Comparison of ENCODE assay signal across 19 cellular contexts in the genomic region with DNA sequence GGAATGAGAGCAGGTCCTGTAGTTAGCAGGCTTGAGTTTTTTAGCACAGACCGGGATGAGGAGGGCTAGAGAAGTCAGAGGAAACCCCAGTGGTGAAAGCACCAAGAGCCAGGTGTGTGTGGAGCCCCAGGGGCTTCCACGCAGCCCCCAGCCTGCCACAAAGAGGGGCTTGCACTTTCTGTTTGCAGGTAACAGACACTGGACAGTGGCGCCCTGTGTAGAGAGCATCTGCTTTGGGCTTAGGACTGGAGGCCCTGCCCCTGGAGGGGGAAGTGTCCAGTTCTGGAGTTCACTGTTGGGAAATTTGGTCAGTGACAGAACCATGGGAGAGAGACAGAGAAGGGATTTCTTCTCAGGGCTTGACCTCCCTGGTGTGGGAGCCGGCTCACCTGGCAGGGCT. TPM values are rescaled to one million over a fixed set of nuclear protein-coding genes. Genes with fewer than 3 reads are reported as not detected.
DNase-seq lines count a peak whose midpoint lies in the region; ATAC-seq, FAIRE-seq and TF ChIP-seq lines count a peak whose summit lies in the region.
"Had no signal": no experiment of that assay in that cellular context is flagged by ENCODE, and none has a peak within 500 bp of the region (broad histone marks: within the 10 kb centered on the region; RNA-seq: fewer than 3 reads in every experiment).

No MANE protein-coding gene starts in this region.

- no peak overlapping the region for H3K4me3 ChIP-seq in A549
- H3K4me3 ChIP-seq in PC-3 (ENCODE audit: low read length): no peak overlapping the region

- H3K4me2 ChIP-seq in A549: no peak overlapping the region
- H3K4me2 ChIP-seq in PC-3 (ENCODE audit: low read length): no peak overlapping the region

- no peaks in the 10 kb centered on the region for H3K4me1 ChIP-seq in A549
- H3K4me1 ChIP-seq in PC-3 (ENCODE audit: insufficient read depth, low read length): no peaks in the 10 kb centered on the region

- no peaks in the 10 kb centered on the region for H3K9me2 ChIP-seq in PC-3 (replicated peaks; ENCODE audit: low read length)

- 79% methylated on average over 4 of the region's 4 CpGs for WGBS in A549 (ENCODE audit: missing lambda C conversion rate)

- no peaks in the 10 kb centered on the region for H3K9me3 Mint-ChIP-seq in nephron progenitor cell
- no peaks in the 10 kb centered on the region for H3K9me3 Mint-ChIP-seq in T-helper 2 cell treated with Interferon-gamma antibody and Interleukin-4, amounts not matched to agents 5 μg/mL and 100 μg/mL, for 36 hours
- H3K9me3 Mint-ChIP-seq: CD4-positive, CD25-positive, alpha-beta regulatory T cell had no signal

- H3K27ac ChIP-seq in A549 (no peak overlapping the region), PC-3 (ENCODE audit: low read length) (no peak overlapping the region), cingulate gyrus (ENCODE audit: low read depth, low read length) (peak overlapping the region; percentile 82)

- CTCF ChIA-PET in A549 (lab: Yijun Ruan, JAX) (no interaction called here), PC-3 (lab: Charles Lee) (no interaction called here)

- peaks cover 30% of the 10 kb centered on the region for H3K36me3 ChIP-seq in PC-3 (ENCODE audit: low read depth, low read length)

- POLR2A ChIA-PET in A549 (lab: Yijun Ruan, JAX) (no interaction called here), PC-3 (lab: Charles Lee; ENCODE audit: unreplicated experiment) (no interaction called here)

- H3K9me3 ChIP-seq in A549: no peaks in the 10 kb centered on the region
- H3K9me3 ChIP-seq in PC-3 (ENCODE audit: low read length): no peaks in the 10 kb centered on the region

- H2AFZ ChIP-seq in PC-3 (ENCODE audit: low read length): no peak overlapping the region

- no peak for TF ChIP-seq EP300 in A549 (IDR thresholded peaks at IDR 0.05)

- peaks cover 34% of the 10 kb centered on the region for H3K36me3 Mint-ChIP-seq in nephron progenitor cell (ENCODE audit: low read depth)
- H3K36me3 Mint-ChIP-seq in T-helper 2 cell treated with Interferon-gamma antibody and Interleukin-4, amounts not matched to agents 5 μg/mL and 100 μg/mL, for 36 hours (ENCODE audit: low read depth): peaks cover 29% of the 10 kb centered on the region

- H4K20me1 ChIP-seq in PC-3 (ENCODE audit: low read length): no peaks in the 10 kb centered on the region

- no peaks in the 10 kb centered on the region for H3K27me3 ChIP-seq in PC-3 (ENCODE audit: low read length)

- H3K79me2 ChIP-seq in PC-3 (ENCODE audit: low read length): no peaks in the 10 kb centered on the region

- TF ChIP-seq CTCF in A549 (IDR thresholded peaks at IDR 0.05) (no peak), PC-3 (conservative IDR thresholded peaks at IDR 0.05; ENCODE audit: low read depth, low read length) (no peak), nephron progenitor cell (IDR thresholded peaks at IDR 0.05) (no peak)

- ATAC-seq in A549 (peak; percentile 33 to 52; a peak in 4 of 6 replicates), PC-3 (0 out of 2 replicates have a peak, but pooled peaks have one; percentile 7), GM21360 (IDR thresholded peaks at IDR 0.05; ENCODE audit: unreplicated experiment) (no peak), HG02763 (IDR thresholded peaks at IDR 0.05; ENCODE audit: unreplicated experiment) (no peak)
- ATAC-seq: HCT116 had no signal

- no peak for TF ChIP-seq RAD21 in A549 (conservative IDR thresholded peaks at IDR 0.05 in 1 of 2, IDR thresholded peaks at IDR 0.05 in 1 of 2)

- no peak for TF ChIP-seq POLR2A in A549 (IDR thresholded peaks at IDR 0.05; ENCODE audit: low read length)

- BruUV-seq in PC-3 (replicated peaks; lab: Mats Ljungman, UMichigan): no TSS peak

- H3K9ac ChIP-seq in PC-3 (ENCODE audit: low read length): no peak overlapping the region

- intact Hi-C loops in PC-3 (cut with micrococcal nuclease): no loop called here

- peaks cover 3% of the 10 kb centered on the region for H3K27me3 Mint-ChIP-seq in nephron progenitor cell (ENCODE audit: low read depth, poor library complexity)
- H3K27me3 Mint-ChIP-seq in T-helper 2 cell treated with Interferon-gamma antibody and Interleukin-4, amounts not matched to agents 5 μg/mL and 100 μg/mL, for 36 hours (ENCODE audit: low read depth): peaks cover 3% of the 10 kb centered on the region
- H3K27me3 Mint-ChIP-seq: CD4-positive, CD25-positive, alpha-beta regulatory T cell had no signal

- no peak overlapping the region for H3K4me3 Mint-ChIP-seq in nephron progenitor cell
- no peak overlapping the region for H3K4me3 Mint-ChIP-seq in T-helper 2 cell treated with Interferon-gamma antibody and Interleukin-4, amounts not matched to agents 5 μg/mL and 100 μg/mL, for 36 hours

- no peak for FAIRE-seq in A549 (lab: Jason Lieb, UNC)
- FAIRE-seq: GM12892, GM19239, RCC 7860 had no signal

- peak overlapping the region; percentile 35 for H3K27ac Mint-ChIP-seq in nephron progenitor cell
- H3K27ac Mint-ChIP-seq in T-helper 2 cell treated with Interferon-gamma antibody and Interleukin-4, amounts not matched to agents 5 μg/mL and 100 μg/mL, for 36 hours: no peak overlapping the region

- H3F3A ChIP-seq in PC-3 (ENCODE audit: low read length, unreplicated experiment): no peaks in the 10 kb centered on the region

- DNase-seq in A549 (ENCODE audit: low read depth in 1 of 2, low spot score in 1 of 2) (no peak), PC-3 (no peak), nephron progenitor cell (no peak), dedifferentiated amniotic fluid mesenchymal stem cell (ENCODE audit: extremely low spot score) (no peak)
- no peak for DNase-seq in T-helper 2 cell treated with Interferon-gamma antibody and Interleukin-4, amounts not matched to agents 5 μg/mL and 100 μg/mL, for 36 hours (ENCODE audit: low spot score)
- DNase-seq: CD4-positive, CD25-positive, alpha-beta regulatory T cell; DMS79 treated with DMSO at 0.1 percent for 48 hours; GDM1; Kasumi-1; NCI-H1930; NCI-H510A treated with DMSO at 0.1 percent for 48 hours had no signal

- H3K4me1 Mint-ChIP-seq in nephron progenitor cell: no peaks in the 10 kb centered on the region
- H3K4me1 Mint-ChIP-seq in T-helper 2 cell treated with Interferon-gamma antibody and Interleukin-4, amounts not matched to agents 5 μg/mL and 100 μg/mL, for 36 hours (ENCODE audit: low read depth): no peaks in the 10 kb centered on the region
- H3K4me1 Mint-ChIP-seq: CD4-positive, CD25-positive, alpha-beta regulatory T cell had no signal

TF ChIP-seq in A549, 52 proteins besides CTCF, POLR2A, EP300 and RAD21 (continues in another document):
- TF ChIP-seq FOSL2 (IDR thresholded peaks at IDR 0.05): no peak
- TF ChIP-seq FOSL2 (CRISPR knock-in tag; IDR thresholded peaks at IDR 0.05): no peak
- no peak for TF ChIP-seq HOXB13 (CRISPR knock-in tag; IDR thresholded peaks at IDR 0.05; ENCODE audit: low read depth)
- no peak for TF ChIP-seq CHD2 (IDR thresholded peaks at IDR 0.05; ENCODE audit: low read length, partially characterized antibody)
- no peak for TF ChIP-seq HEYL (CRISPR knock-in tag; IDR thresholded peaks at IDR 0.05)
- TF ChIP-seq, protein P1, sequence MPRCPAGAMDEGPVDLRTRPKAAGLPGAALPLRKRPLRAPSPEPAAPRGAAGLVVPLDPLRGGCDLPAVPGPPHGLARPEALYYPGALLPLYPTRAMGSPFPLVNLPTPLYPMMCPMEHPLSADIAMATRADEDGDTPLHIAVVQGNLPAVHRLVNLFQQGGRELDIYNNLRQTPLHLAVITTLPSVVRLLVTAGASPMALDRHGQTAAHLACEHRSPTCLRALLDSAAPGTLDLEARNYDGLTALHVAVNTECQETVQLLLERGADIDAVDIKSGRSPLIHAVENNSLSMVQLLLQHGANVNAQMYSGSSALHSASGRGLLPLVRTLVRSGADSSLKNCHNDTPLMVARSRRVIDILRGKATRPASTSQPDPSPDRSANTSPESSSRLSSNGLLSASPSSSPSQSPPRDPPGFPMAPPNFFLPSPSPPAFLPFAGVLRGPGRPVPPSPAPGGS (IDR thresholded peaks at IDR 0.05): no peak
- TF ChIP-seq CBX8 (IDR thresholded peaks at IDR 0.05): no peak
- no peak for TF ChIP-seq BHLHE40 (IDR thresholded peaks at IDR 0.05; ENCODE audit: low read depth, low read length)
- TF ChIP-seq RARB (CRISPR knock-in tag; IDR thresholded peaks at IDR 0.05): no peak
- TF ChIP-seq, protein P2, sequence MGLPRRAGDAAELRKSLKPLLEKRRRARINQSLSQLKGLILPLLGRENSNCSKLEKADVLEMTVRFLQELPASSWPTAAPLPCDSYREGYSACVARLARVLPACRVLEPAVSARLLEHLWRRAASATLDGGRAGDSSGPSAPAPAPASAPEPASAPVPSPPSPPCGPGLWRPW (IDR thresholded peaks at IDR 0.05): no peak
- TF ChIP-seq, protein P3, sequence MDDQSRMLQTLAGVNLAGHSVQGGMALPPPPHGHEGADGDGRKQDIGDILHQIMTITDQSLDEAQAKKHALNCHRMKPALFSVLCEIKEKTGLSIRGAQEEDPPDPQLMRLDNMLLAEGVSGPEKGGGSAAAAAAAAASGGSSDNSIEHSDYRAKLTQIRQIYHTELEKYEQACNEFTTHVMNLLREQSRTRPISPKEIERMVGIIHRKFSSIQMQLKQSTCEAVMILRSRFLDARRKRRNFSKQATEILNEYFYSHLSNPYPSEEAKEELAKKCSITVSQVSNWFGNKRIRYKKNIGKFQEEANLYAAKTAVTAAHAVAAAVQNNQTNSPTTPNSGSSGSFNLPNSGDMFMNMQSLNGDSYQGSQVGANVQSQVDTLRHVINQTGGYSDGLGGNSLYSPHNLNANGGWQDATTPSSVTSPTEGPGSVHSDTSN (IDR thresholded peaks at IDR 0.05): no peak

RNA-seq across cellular contexts. Expression of a gene that starts 19.5 kb away (rescaled TPM):
- polyA plus RNA-seq in A549 (2011; rRNA removed) (0.18 and 0.32 TPM in 2 replicates), A549 (2017; fragmentation: RNase III; extraction: RNeasy Plus Mini Kit Qiagen cat#74134 plus additional on column Dnase treatment) (0.06 TPM in 1 of 3 replicates, not detected in the others)
- polyA plus RNA-seq in A549 (2012; cell fraction: cytosol; rRNA removed): 0.03 and 0.04 TPM in 2 replicates
- polyA plus RNA-seq in A549 (2012; cell fraction: nucleus; rRNA removed): 0.02 and 0.09 TPM in 2 replicates
- polyA minus RNA-seq in A549 (2011; rRNA and poly(A)+ RNA removed): 0.08 and 0.44 TPM in 2 replicates
- total RNA-seq in PC-3 (2014; rRNA removed): 0.35 TPM in 1 of 2 replicates, not detected in the other
- total RNA-seq: A673; CD4-positive, CD25-positive, alpha-beta regulatory T cell had no signal
- polyA plus RNA-seq: CD4-positive, CD25-positive, alpha-beta regulatory T cell had no signal

RNA-seq across cellular contexts. Expression of a gene that starts 52.2 kb away (rescaled TPM):
- polyA plus RNA-seq in A549 (2011; rRNA removed): 32.3 and 34.2 TPM in 2 replicates
- 10.4 and 11.0 TPM in 2 replicates for polyA plus RNA-seq in A549 (2012; cell fraction: cytosol; rRNA removed)
- polyA plus RNA-seq in A549 (2012; cell fraction: nucleus; rRNA removed): 8.8 and 11.1 TPM in 2 replicates
- 21.9 to 23.4 TPM (median 23.0 TPM) in 3 replicates for polyA plus RNA-seq in A549 (2017; fragmentation: RNase III; extraction: RNeasy Plus Mini Kit Qiagen cat#74134 plus additional on column Dnase treatment)
- polyA minus RNA-seq in A549 (2011; rRNA and poly(A)+ RNA removed): 19.9 and 20.5 TPM in 2 replicates
- total RNA-seq in PC-3 (2014; rRNA removed): 42.0 and 51.0 TPM in 2 replicates

RNA-seq across cellular contexts. Expression of a gene that starts 52.7 kb away (rescaled TPM):
- not detected in 2 replicates for polyA plus RNA-seq in A549 (2011; rRNA removed)
- polyA plus RNA-seq in A549 (2012; cell fraction: cytosol; rRNA removed): not detected in 2 replicates
- polyA plus RNA-seq in A549 (2012; cell fraction: nucleus; rRNA removed): not detected in 2 replicates
- polyA plus RNA-seq in A549 (2017; fragmentation: RNase III; extraction: RNeasy Plus Mini Kit Qiagen cat#74134 plus additional on column Dnase treatment): not detected in 3 replicates
- 0.17 TPM in 1 of 2 replicates, not detected in the other for polyA minus RNA-seq in A549 (2011; rRNA and poly(A)+ RNA removed)
- not detected in 2 replicates for total RNA-seq in PC-3 (2014; rRNA removed)
- total RNA-seq: A673; CD4-positive, CD25-positive, alpha-beta regulatory T cell had no signal
- polyA plus RNA-seq: CD4-positive, CD25-positive, alpha-beta regulatory T cell had no signal

Comparison
In these comparisons a context has a peak if more than half of its experiments do, and no peak if none do; other contexts are left out.
1. ATAC-seq: peak in A549 (2 of 2) and PC-3 (single experiment); none in GM21360 (single experiment) and HG02763 (single experiment).